ENCODE assay signal across 1 cellular context in genomic region chr1:150256193-150256548, GRCh38.
TF ChIP-seq lines count a peak whose summit lies in the region.

No MANE protein-coding gene starts in this region.

TF ChIP-seq in SK-N-SH, 30 proteins besides CTCF, POLR2A, EP300 and RAD21 (continued from another document):
- TF ChIP-seq REST (IDR thresholded peaks at IDR 0.05; ENCODE audit: low read depth, low read length) (no peak), TAF1 (IDR thresholded peaks at IDR 0.05; ENCODE audit: borderline replicate concordance, low read depth, low read length) (no peak), ELF1 (IDR thresholded peaks at IDR 0.05) (no peak), PBX3 (IDR thresholded peaks at IDR 0.05) (no peak), FOXJ3 (CRISPR knock-in tag; IDR thresholded peaks at IDR 0.05) (no peak), TEAD4 (IDR thresholded peaks at IDR 0.05; ENCODE audit: borderline replicate concordance, insufficient read depth) (no peak), IRF3 (IDR thresholded peaks at IDR 0.05; ENCODE audit: low read depth, low read length) (no peak), TCF12 (IDR thresholded peaks at IDR 0.05) (no peak)
